1 cellular context compared by ENCODE assay signal in the genomic region with DNA sequence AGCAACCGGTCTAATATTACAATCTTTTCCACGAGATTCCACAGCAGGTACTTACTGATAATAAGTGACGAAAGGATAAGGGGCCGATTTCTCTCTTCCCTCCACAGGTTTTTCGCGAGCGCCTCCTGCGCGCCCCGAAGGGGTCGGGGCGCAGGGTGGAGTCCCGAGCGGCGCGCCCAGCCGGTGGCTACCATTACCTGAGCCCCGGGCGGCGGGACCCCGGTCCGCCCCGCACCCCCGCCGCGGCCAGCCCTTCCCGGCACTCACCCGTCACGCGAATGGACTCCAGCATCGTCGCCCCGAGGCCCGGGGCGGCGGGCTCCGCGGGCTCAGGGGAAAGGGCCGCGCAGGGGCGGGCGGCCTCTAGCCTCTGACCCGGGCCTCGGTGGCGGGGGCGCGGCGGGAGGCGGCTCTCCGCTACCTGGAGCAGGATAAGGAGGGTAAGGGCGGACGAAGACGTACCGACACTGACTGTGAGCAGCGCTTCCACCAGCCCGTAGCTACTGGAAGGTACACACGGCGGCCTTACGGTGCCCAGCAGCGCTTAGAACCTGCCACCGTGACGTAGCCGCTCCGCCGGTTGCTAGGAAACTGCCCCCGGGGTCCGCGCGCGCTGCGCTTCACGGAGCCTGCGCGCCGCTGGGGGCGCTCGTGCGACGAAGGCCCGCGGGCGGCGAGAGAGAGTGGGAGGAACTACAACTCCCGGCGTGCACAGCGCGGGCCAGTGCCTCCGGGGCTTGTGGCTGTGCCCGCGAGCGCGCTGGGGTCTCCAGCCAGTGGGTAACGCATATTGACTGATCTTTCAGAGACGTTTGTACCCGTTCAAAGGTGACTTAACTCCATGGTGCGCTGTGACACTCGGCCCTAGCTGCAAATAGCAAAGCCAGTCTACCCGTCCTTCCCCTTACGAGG.
TF ChIP-seq lines count a peak whose summit lies in the region.

No MANE protein-coding gene starts in this region.

TF ChIP-seq in K562, 482 proteins besides CTCF, POLR2A, EP300 and RAD21 (continued from another document and continues in another):
- TF ChIP-seq, protein P1, sequence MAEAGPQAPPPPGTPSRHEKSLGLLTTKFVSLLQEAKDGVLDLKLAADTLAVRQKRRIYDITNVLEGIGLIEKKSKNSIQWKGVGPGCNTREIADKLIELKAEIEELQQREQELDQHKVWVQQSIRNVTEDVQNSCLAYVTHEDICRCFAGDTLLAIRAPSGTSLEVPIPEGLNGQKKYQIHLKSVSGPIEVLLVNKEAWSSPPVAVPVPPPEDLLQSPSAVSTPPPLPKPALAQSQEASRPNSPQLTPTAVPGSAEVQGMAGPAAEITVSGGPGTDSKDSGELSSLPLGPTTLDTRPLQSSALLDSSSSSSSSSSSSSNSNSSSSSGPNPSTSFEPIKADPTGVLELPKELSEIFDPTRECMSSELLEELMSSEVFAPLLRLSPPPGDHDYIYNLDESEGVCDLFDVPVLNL (CRISPR knock-in tag; IDR thresholded peaks at IDR 0.05; ENCODE audit: low read depth), result no peak
- TF ChIP-seq MCM5 (IDR thresholded peaks at IDR 0.05; ENCODE audit: low read depth) (no peak), SOX6 (IDR thresholded peaks at IDR 0.05) (no peak), MAZ (CRISPR knock-in tag; conservative IDR thresholded peaks at IDR 0.05 in 1 of 2, IDR thresholded peaks at IDR 0.05 in 1 of 2) (peak; percentile 94 to 96), POLR2AphosphoS5 (IDR thresholded peaks at IDR 0.05; ENCODE audit: control insufficient read depth, insufficient read depth, low read depth, low read length) (no peak), SREBF1 (IDR thresholded peaks at IDR 0.05; ENCODE audit: borderline replicate concordance, low read depth, low read length) (0 out of 2 replicates have a peak, but pooled peaks have one; percentile 52), ZNF124 (CRISPR knock-in tag; IDR thresholded peaks at IDR 0.05) (no peak), POLR2G (IDR thresholded peaks at IDR 0.05; ENCODE audit: low read depth, low read length) (no peak), PTBP1 (IDR thresholded peaks at IDR 0.05; ENCODE audit: low read depth, low read length) (no peak), ZFP36 (IDR thresholded peaks at IDR 0.05; ENCODE audit: low read depth, low read length, partially characterized antibody) (no peak), RBM25 (IDR thresholded peaks at IDR 0.05; ENCODE audit: low read depth, low read length, severe bottlenecking) (no peak), ZNF143 (CRISPR knock-in tag; IDR thresholded peaks at IDR 0.05) (peak; percentile 98), TAL1 (IDR thresholded peaks at IDR 0.05) (no peak), MTA2 (IDR thresholded peaks at IDR 0.05; ENCODE audit: low read depth) (no peak), CAMTA2 (CRISPR knock-in tag; conservative IDR thresholded peaks at IDR 0.05) (no peak), U2AF2 (optimal IDR thresholded peaks at IDR 0.05; ENCODE audit: low read depth, low read length) (no peak), SNRNP70 (optimal IDR thresholded peaks at IDR 0.05; ENCODE audit: low read depth, low read length) (no peak), ZC3H8 (IDR thresholded peaks at IDR 0.05) (no peak), NCOR1 (IDR thresholded peaks at IDR 0.05) (no peak), CBFA2T3 (IDR thresholded peaks at IDR 0.05) (no peak), MTA3 (IDR thresholded peaks at IDR 0.05; ENCODE audit: borderline replicate concordance) (peak; percentile 89; the same call in 1 of the 2 replicates), TEAD1 (CRISPR knock-in tag; IDR thresholded peaks at IDR 0.05) (peak; percentile 76 to 78), RHOXF2B (CRISPR knock-in tag; conservative IDR thresholded peaks at IDR 0.05) (no peak), CHD1 (IDR thresholded peaks at IDR 0.05; ENCODE audit: low read length) (no peak), TARDBP (IDR thresholded peaks at IDR 0.05) (peak; percentile 91), KLF1 (tag; IDR thresholded peaks at IDR 0.05) (no peak), MECOM (CRISPR knock-in tag; IDR thresholded peaks at IDR 0.05) (no peak), TAF15 (IDR thresholded peaks at IDR 0.05; ENCODE audit: low read depth, low read length) (no peak), HDAC6 (IDR thresholded peaks at IDR 0.05; ENCODE audit: low read depth, low read length) (no peak), HNRNPLL (IDR thresholded peaks at IDR 0.05; ENCODE audit: low read depth, low read length, poor library complexity, severe bottlenecking) (peak; percentile 89)
- TF ChIP-seq, protein P2, sequence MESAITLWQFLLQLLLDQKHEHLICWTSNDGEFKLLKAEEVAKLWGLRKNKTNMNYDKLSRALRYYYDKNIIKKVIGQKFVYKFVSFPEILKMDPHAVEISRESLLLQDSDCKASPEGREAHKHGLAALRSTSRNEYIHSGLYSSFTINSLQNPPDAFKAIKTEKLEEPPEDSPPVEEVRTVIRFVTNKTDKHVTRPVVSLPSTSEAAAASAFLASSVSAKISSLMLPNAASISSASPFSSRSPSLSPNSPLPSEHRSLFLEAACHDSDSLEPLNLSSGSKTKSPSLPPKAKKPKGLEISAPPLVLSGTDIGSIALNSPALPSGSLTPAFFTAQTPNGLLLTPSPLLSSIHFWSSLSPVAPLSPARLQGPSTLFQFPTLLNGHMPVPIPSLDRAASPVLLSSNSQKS (CRISPR knock-in tag; IDR thresholded peaks at IDR 0.05), result no peak
- TF ChIP-seq, protein P3, sequence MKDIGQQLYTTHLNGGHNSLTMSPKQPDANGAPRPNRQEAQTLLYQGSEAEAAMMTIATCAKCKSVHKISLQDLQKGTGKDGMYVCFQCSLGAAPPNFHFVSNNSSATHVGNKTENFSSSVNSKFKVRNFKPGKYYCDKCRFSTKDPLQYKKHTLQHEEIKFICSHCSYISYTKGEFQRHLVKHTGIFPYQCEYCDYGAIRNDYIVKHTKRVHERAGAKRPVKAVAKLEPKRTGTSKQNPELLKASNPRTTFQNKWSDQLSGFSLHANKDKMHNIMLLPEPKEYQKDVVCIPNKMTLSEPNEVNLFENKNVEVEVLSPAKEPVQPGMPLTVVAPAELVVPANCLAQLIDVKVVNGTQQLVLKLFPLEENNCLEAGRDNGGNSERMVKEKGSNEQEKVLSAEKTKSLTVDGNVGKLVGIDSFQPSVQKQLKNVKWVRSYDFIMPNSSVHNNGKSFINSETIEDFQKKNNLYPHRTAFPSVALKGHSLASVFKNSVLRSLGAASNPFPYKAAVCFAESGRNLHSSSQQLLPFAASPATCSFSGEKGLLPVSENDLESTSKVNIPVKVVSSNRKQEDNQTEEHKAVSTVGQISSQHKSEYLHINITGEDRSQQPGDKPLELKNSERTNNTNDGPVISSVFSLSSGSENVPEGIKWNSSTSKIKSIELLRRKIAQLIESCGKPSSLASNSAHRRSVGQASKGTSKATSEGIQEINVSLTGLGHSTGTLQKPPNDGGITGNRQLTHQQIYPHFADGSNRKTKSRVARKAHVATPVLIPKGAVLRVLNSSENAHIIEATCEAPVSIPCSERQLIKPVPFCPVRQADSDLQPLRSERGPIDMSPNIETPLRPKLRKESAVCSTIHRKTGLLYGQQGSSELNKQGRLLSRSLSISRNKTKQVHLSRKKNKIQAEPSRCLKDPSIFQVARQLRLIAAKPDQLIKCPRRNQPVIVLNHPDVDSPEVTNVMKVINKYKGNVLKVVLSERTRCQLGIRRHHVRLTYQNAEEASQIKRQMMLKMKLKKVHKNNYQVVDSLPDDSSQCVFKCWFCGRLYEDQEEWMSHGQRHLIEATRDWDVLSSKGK (CRISPR knock-in tag; IDR thresholded peaks at IDR 0.05), result no peak
- TF ChIP-seq, protein P4, sequence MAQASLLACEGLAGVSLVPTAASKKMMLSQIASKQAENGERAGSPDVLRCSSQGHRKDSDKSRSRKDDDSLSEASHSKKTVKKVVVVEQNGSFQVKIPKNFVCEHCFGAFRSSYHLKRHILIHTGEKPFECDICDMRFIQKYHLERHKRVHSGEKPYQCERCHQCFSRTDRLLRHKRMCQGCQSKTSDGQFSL (CRISPR knock-in tag; IDR thresholded peaks at IDR 0.05), result no peak
- TF ChIP-seq, protein P4 (tag; IDR thresholded peaks at IDR 0.05), result no peak
- TF ChIP-seq, protein P5, sequence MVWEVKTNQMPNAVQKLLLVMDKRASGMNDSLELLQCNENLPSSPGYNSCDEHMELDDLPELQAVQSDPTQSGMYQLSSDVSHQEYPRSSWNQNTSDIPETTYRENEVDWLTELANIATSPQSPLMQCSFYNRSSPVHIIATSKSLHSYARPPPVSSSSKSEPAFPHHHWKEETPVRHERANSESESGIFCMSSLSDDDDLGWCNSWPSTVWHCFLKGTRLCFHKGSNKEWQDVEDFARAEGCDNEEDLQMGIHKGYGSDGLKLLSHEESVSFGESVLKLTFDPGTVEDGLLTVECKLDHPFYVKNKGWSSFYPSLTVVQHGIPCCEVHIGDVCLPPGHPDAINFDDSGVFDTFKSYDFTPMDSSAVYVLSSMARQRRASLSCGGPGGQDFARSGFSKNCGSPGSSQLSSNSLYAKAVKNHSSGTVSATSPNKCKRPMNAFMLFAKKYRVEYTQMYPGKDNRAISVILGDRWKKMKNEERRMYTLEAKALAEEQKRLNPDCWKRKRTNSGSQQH (CRISPR knock-in tag; IDR thresholded peaks at IDR 0.05), result no peak
- TF ChIP-seq, protein P6, sequence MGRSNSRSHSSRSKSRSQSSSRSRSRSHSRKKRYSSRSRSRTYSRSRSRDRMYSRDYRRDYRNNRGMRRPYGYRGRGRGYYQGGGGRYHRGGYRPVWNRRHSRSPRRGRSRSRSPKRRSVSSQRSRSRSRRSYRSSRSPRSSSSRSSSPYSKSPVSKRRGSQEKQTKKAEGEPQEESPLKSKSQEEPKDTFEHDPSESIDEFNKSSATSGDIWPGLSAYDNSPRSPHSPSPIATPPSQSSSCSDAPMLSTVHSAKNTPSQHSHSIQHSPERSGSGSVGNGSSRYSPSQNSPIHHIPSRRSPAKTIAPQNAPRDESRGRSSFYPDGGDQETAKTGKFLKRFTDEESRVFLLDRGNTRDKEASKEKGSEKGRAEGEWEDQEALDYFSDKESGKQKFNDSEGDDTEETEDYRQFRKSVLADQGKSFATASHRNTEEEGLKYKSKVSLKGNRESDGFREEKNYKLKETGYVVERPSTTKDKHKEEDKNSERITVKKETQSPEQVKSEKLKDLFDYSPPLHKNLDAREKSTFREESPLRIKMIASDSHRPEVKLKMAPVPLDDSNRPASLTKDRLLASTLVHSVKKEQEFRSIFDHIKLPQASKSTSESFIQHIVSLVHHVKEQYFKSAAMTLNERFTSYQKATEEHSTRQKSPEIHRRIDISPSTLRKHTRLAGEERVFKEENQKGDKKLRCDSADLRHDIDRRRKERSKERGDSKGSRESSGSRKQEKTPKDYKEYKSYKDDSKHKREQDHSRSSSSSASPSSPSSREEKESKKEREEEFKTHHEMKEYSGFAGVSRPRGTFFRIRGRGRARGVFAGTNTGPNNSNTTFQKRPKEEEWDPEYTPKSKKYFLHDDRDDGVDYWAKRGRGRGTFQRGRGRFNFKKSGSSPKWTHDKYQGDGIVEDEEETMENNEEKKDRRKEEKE (IDR thresholded peaks at IDR 0.05; ENCODE audit: borderline replicate concordance in 1 of 2, control insufficient read depth in 1 of 2, low read depth in 2 of 2, low read length in 1 of 2), result no peak
- TF ChIP-seq, protein P7, sequence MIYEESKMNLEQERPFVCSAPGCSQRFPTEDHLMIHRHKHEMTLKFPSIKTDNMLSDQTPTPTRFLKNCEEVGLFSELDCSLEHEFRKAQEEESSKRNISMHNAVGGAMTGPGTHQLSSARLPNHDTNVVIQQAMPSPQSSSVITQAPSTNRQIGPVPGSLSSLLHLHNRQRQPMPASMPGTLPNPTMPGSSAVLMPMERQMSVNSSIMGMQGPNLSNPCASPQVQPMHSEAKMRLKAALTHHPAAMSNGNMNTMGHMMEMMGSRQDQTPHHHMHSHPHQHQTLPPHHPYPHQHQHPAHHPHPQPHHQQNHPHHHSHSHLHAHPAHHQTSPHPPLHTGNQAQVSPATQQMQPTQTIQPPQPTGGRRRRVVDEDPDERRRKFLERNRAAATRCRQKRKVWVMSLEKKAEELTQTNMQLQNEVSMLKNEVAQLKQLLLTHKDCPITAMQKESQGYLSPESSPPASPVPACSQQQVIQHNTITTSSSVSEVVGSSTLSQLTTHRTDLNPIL (CRISPR knock-in tag; IDR thresholded peaks at IDR 0.05), result no peak
- TF ChIP-seq, protein P8, sequence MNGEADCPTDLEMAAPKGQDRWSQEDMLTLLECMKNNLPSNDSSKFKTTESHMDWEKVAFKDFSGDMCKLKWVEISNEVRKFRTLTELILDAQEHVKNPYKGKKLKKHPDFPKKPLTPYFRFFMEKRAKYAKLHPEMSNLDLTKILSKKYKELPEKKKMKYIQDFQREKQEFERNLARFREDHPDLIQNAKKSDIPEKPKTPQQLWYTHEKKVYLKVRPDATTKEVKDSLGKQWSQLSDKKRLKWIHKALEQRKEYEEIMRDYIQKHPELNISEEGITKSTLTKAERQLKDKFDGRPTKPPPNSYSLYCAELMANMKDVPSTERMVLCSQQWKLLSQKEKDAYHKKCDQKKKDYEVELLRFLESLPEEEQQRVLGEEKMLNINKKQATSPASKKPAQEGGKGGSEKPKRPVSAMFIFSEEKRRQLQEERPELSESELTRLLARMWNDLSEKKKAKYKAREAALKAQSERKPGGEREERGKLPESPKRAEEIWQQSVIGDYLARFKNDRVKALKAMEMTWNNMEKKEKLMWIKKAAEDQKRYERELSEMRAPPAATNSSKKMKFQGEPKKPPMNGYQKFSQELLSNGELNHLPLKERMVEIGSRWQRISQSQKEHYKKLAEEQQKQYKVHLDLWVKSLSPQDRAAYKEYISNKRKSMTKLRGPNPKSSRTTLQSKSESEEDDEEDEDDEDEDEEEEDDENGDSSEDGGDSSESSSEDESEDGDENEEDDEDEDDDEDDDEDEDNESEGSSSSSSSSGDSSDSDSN (IDR thresholded peaks at IDR 0.05; ENCODE audit: borderline replicate concordance in 1 of 2, low read depth in 2 of 2, low read length in 2 of 2), result no peak
- TF ChIP-seq, protein P9, sequence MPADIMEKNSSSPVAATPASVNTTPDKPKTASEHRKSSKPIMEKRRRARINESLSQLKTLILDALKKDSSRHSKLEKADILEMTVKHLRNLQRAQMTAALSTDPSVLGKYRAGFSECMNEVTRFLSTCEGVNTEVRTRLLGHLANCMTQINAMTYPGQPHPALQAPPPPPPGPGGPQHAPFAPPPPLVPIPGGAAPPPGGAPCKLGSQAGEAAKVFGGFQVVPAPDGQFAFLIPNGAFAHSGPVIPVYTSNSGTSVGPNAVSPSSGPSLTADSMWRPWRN (IDR thresholded peaks at IDR 0.05; ENCODE audit: low read depth), result no peak
